Comparison of ENCODE assay signal across 10 cellular contexts in the genomic region with DNA sequence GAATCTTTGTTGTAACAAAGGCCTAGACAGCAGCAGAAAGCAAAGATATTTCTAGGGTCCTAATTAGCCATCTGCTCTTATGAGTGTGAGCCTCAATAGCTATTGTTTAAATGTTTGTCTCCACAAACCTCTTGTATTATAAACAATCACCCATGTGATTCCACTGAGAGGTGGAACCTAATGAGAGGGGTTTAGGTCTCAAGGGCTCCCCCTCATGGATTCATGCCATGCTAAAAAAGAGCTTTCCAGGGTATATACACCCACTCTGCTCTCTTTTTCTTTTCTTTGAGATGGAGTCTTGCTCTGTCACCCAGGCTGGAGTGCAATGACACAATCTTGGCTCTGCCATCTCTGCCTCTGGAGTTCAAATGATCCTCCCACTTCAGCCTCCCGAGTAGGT. TPM values are rescaled to one million over a fixed set of nuclear protein-coding genes. Genes with fewer than 3 reads are reported as not detected.
DNase-seq lines count a peak whose midpoint lies in the region; ATAC-seq and TF ChIP-seq lines count a peak whose summit lies in the region.
"Had no signal": no experiment of that assay in that cellular context is flagged by ENCODE, and none has a peak within 500 bp of the region (broad histone marks: within the 10 kb centered on the region; RNA-seq: fewer than 3 reads in every experiment).

No MANE protein-coding gene starts in this region.

- H3K27me3 Mint-ChIP-seq in osteocyte (ENCODE audit: unreplicated experiment): peaks cover 8% of the 10 kb centered on the region

- no peaks in the 10 kb centered on the region for H3K36me3 Mint-ChIP-seq in osteocyte (ENCODE audit: unreplicated experiment)

- no peaks in the 10 kb centered on the region for H3K27me3 ChIP-seq in colonic mucosa

- no peaks in the 10 kb centered on the region for H3K4me1 ChIP-seq in colonic mucosa

- H3K9ac ChIP-seq in colonic mucosa (ENCODE audit: low read depth in 2 of 2, low read length in 2 of 2): no peak overlapping the region

- peak; percentile 63 for ATAC-seq in HG02678 (IDR thresholded peaks at IDR 0.05; ENCODE audit: unreplicated experiment)

- no peak overlapping the region for H3K27ac ChIP-seq in colonic mucosa

- peak; percentile 12 for TF ChIP-seq CTCF in osteocyte (IDR thresholded peaks at IDR 0.05)
- no peak for TF ChIP-seq CTCF in colonic mucosa (IDR thresholded peaks at IDR 0.05)

- H3K4me1 Mint-ChIP-seq in osteocyte (ENCODE audit: unreplicated experiment): no peaks in the 10 kb centered on the region

- no peak overlapping the region for H3K4me3 ChIP-seq in colonic mucosa

- no peak overlapping the region for H3K4me3 Mint-ChIP-seq in osteocyte (ENCODE audit: unreplicated experiment)

- H3K9me3 Mint-ChIP-seq in osteocyte (ENCODE audit: unreplicated experiment): peaks cover 3% of the 10 kb centered on the region

- no peak overlapping the region for H3K27ac Mint-ChIP-seq in osteocyte (ENCODE audit: unreplicated experiment)

- intact Hi-C loops in colonic mucosa (cut with DNase I): no loop called here

- no peaks in the 10 kb centered on the region for H3K9me3 ChIP-seq in colonic mucosa

- DNase-seq in NCI-H1436 (lab: John Stamatoyannopoulos, UW) (peak; percentile 21), NCI-H1436 treated with DMSO at 0.1 percent for 48 hours (lab: John Stamatoyannopoulos, UW) (no peak), NAMALWA (ENCODE audit: low spot score) (peak; percentile 69), osteocyte (ENCODE audit: extremely low spot score, unreplicated experiment) (no peak), OCI-M2 (lab: John Stamatoyannopoulos, UW; ENCODE audit: unreplicated experiment) (no peak), colonic mucosa (no peak), NCI-H146 (lab: John Stamatoyannopoulos, UW) (no peak)
- DNase-seq: kidney glomerular epithelial cell, NCI-H2171 had no signal

- H3K36me3 ChIP-seq in colonic mucosa: no peaks in the 10 kb centered on the region

RNA-seq across cellular contexts. Expression of gene TRIM61, which starts 42.1 kb away (rescaled TPM):
- not detected in 2 replicates for total RNA-seq in osteocyte
- total RNA-seq in colonic mucosa: under 1 TPM in 1 of 2 donors, not detected in 1; 0.49 TPM

RNA-seq across cellular contexts. Expression of gene APELA, which starts 58.4 kb away (rescaled TPM):
- not detected in 2 replicates for total RNA-seq in osteocyte
- total RNA-seq in colonic mucosa: not detected

Comparison
In these comparisons a context has a peak if more than half of its experiments do, and no peak if none do; other contexts are left out.
1. DNase-seq: peak in NCI-H1436 (single experiment) and NAMALWA (single experiment); none in NCI-H1436 treated with DMSO at 0.1 percent for 48 hours (single experiment), osteocyte (single experiment), OCI-M2 (single experiment), colonic mucosa (single experiment) and NCI-H146 (single experiment).